15 cellular contexts compared by ENCODE assay signal in genomic region chr7:7702826-7703225, GRCh38.
DNase-seq lines count a peak whose midpoint lies in the region; ATAC-seq and TF ChIP-seq lines count a peak whose summit lies in the region.
"Had no signal": no experiment of that assay in that cellular context is flagged by ENCODE, and none has a peak within 500 bp of the region (broad histone marks: within the 10 kb centered on the region; RNA-seq: fewer than 3 reads in every experiment).

No MANE protein-coding gene starts in this region.

- no peak overlapping the region for H3K4me3 ChIP-seq in foreskin fibroblast (ENCODE audit: low read depth in 1 of 2, low read length in 2 of 2)
- H3K4me3 ChIP-seq: ovary, transverse colon had no signal

- TF ChIP-seq CTCF in foreskin fibroblast (IDR thresholded peaks at IDR 0.05; ENCODE audit: low read depth, low read length): no peak

- ATAC-seq in GM19467 (IDR thresholded peaks at IDR 0.05; ENCODE audit: unreplicated experiment): no peak
- ATAC-seq in GM18873 (IDR thresholded peaks at IDR 0.05; ENCODE audit: low FRiP score, unreplicated experiment): no peak
- no peak for ATAC-seq in HG02642 (IDR thresholded peaks at IDR 0.05; ENCODE audit: poor library complexity, unreplicated experiment)

- DNase-seq in NCI-H82 (lab: John Stamatoyannopoulos, UW) (peak; percentile 9), NCI-H82 treated with DMSO at 0.1 percent for 48 hours (lab: John Stamatoyannopoulos, UW; ENCODE audit: unreplicated experiment) (no peak), NCI-H774 (lab: John Stamatoyannopoulos, UW) (peak; percentile 9), foreskin fibroblast (peak; percentile 65 to 77), NCI-H446 treated with DMSO at 0.1 percent for 48 hours (lab: John Stamatoyannopoulos, UW) (no peak)
- DNase-seq: activated B cell treated with CpG ODN at 0.5 μM for 24 hours; activated CD8-positive, alpha-beta memory T cell treated with anti-CD3 and anti-CD28 coated beads for 24 hours; central memory CD4-positive, alpha-beta T cell; NCI-H2171; NK-92 treated with Interleukin-12 subunit alpha and Interleukin-12 subunit beta, amount 100 ng/mL, for 24 hours; ovary; transverse colon had no signal

Comparison
In these comparisons a context has a peak if more than half of its experiments do, and no peak if none do; other contexts are left out.
1. DNase-seq: peak in NCI-H82 (single experiment), NCI-H774 (single experiment) and foreskin fibroblast (2 of 2); none in NCI-H82 treated with DMSO at 0.1 percent for 48 hours (single experiment) and NCI-H446 treated with DMSO at 0.1 percent for 48 hours (single experiment).